8 cellular contexts compared by ENCODE assay signal in genomic region chr11:15101072-15101701, GRCh38. TPM values are rescaled to one million over a fixed set of nuclear protein-coding genes. Genes with fewer than 3 reads are reported as not detected.
DNase-seq lines count a peak whose midpoint lies in the region; ATAC-seq and TF ChIP-seq lines count a peak whose summit lies in the region.

No MANE protein-coding gene starts in this region.

- no peaks in the 10 kb centered on the region for H3K9me3 ChIP-seq in SK-N-MC (ENCODE audit: low read depth, low read length)
- no peaks in the 10 kb centered on the region for H3K9me3 ChIP-seq in adrenal gland (replicated peaks in 1 of 3)
- H3K9me3 ChIP-seq in right atrium auricular region = peaks cover 0 to 14% of the 10 kb centered on the region in 2 donors

- H3K9ac ChIP-seq in SK-N-MC (ENCODE audit: insufficient read length) = no peak overlapping the region

- H3K27ac ChIP-seq in SK-N-MC (no peak overlapping the region), adrenal gland (no peak overlapping the region), right atrium auricular region (no peak overlapping the region)

- ATAC-seq in GM21723 (IDR thresholded peaks at IDR 0.05; ENCODE audit: unreplicated experiment) = peak; percentile 90
- ATAC-seq in HG03135 (IDR thresholded peaks at IDR 0.05; ENCODE audit: unreplicated experiment) = no peak

- H3K4me3 ChIP-seq in SK-N-MC (no peak overlapping the region), adrenal gland (no peak overlapping the region), right atrium auricular region (no peak overlapping the region), retinal pigment epithelial cell (ENCODE audit: low read length) (no peak overlapping the region)

- peak; percentile 48 for DNase-seq in GDM1 (lab: John Stamatoyannopoulos, UW)
- DNase-seq in Kasumi-1 (lab: John Stamatoyannopoulos, UW) = peak; percentile 72 to 79
- DNase-seq in SK-N-MC (ENCODE audit: low read depth, low spot score) = peak; percentile 37
- peak; percentile 45 to 79 (median 59) for DNase-seq in adrenal gland
- DNase-seq in right atrium auricular region (ENCODE audit: low spot score) = peak; percentile 69
- DNase-seq in retinal pigment epithelial cell (ENCODE audit: low read depth) = peak; percentile 17

- H3K27me3 ChIP-seq in adrenal gland (peaks cover 4% of the 10 kb centered on the region), right atrium auricular region (no peaks in the 10 kb centered on the region)

- 15 to 22% (median 21%) methylated on average over 8 of the region's 8 CpGs for WGBS in adrenal gland, 4 donors

- TF ChIP-seq POLR2A in adrenal gland (IDR thresholded peaks at IDR 0.05) = no peak

- H3K36me3 ChIP-seq in SK-N-MC (ENCODE audit: insufficient read depth, low read length) (no peaks in the 10 kb centered on the region), adrenal gland (replicated peaks in 1 of 2) (no peaks in the 10 kb centered on the region), right atrium auricular region (no peaks in the 10 kb centered on the region)

- TF ChIP-seq CTCF in adrenal gland (IDR thresholded peaks at IDR 0.05) (peak; percentile 57 to 92 (median 78)), right atrium auricular region (IDR thresholded peaks at IDR 0.05) (peak; percentile 91 to 94), retinal pigment epithelial cell (conservative IDR thresholded peaks at IDR 0.05; ENCODE audit: low read depth, low read length) (peak; percentile 98)

- H3K4me1 ChIP-seq in adrenal gland (replicated peaks in 1 of 2) (no peaks in the 10 kb centered on the region), right atrium auricular region (no peaks in the 10 kb centered on the region)

- intact Hi-C loops in adrenal gland (cut with DNase I) = loop anchor here in 1 of 2 donors (5.0 kb wide), 1 partner anchor 106 kb away; no protein-coding TSS in a partner anchor

RNA-seq across cellular contexts. Expression of gene INSC, which starts 13.5 kb away (rescaled TPM):
- total RNA-seq in adrenal gland (under 1 TPM in 4 of 8 donors, not detected in 4; 0.11 to 0.79 (median 0.61) TPM), right atrium auricular region (1 to 10 TPM in 1 of 2 donors, not detected in 1; 1.0 TPM)
- polyA plus RNA-seq in adrenal gland = 1 to 10 TPM in 1 of 3 donors, under 1 TPM in 2; 0.18 to 1.4 (median 0.54) TPM

RNA-seq across cellular contexts. Expression of gene CALCB, which starts 27.8 kb away (rescaled TPM):
- total RNA-seq in adrenal gland (under 1 TPM in 1 of 8 donors, not detected in 7; 0.28 TPM), right atrium auricular region (not detected)
- polyA plus RNA-seq in adrenal gland = under 1 TPM in 2 of 3 donors, not detected in 1; 0.07 to 0.08 TPM

Comparison
In these comparisons a context has a peak if more than half of its experiments do, and no peak if none do; other contexts are left out.
1. DNase-seq: peak in every context shown above with its lines; median percentile 76 in Kasumi-1; 69 in right atrium auricular region; 59 in adrenal gland; 48 in GDM1; 37 in SK-N-MC; 17 in retinal pigment epithelial cell.